In genomic region chr5:160837749-160838593, GRCh38 we compare ENCODE assay signal across 16 cellular contexts. TPM values are rescaled to one million over a fixed set of nuclear protein-coding genes. Genes with fewer than 3 reads are reported as not detected.
A peak's percentile ranks its signal among the peaks of the same experiment; 100 is the strongest.
DNase-seq lines count a peak whose midpoint lies in the region; TF ChIP-seq lines count a peak whose summit lies in the region.
"Had no signal": no experiment of that assay in that cellular context is flagged by ENCODE, and none has a peak within 500 bp of the region (broad histone marks: within the 10 kb centered on the region; RNA-seq: fewer than 3 reads in every experiment).

No MANE protein-coding gene starts in this region.

- H2AFZ ChIP-seq in mesenchymal stem cell (ENCODE audit: low read depth, low read length): no peak overlapping the region
- H2AFZ ChIP-seq: GM23338 had no signal

- DNase-seq in AG10803 (ENCODE audit: low read depth): peak; percentile 51
- DNase-seq in NCI-H524 treated with DMSO at 0.1 percent for 48 hours (lab: John Stamatoyannopoulos, UW): peak; percentile 26
- DNase-seq in epithelial cell of prostate (ENCODE audit: low read depth, low spot score): peak; percentile 83
- no peak for DNase-seq in mesenchymal stem cell
- DNase-seq in pons (ENCODE audit: low spot score): no peak
- no peak for DNase-seq in GM20000 (ENCODE audit: low spot score)
- no peak for DNase-seq in NCI-H2227 (lab: John Stamatoyannopoulos, UW; ENCODE audit: unreplicated experiment)
- no peak for DNase-seq in NCI-H345 treated with DMSO at 0.1 percent for 48 hours (lab: John Stamatoyannopoulos, UW; ENCODE audit: unreplicated experiment)
- DNase-seq: Calu3, DMS79, NCI-H1092 treated with DMSO at 0.1 percent for 48 hours, NCI-H1694, OCI-M1, RPMI8226 had no signal

- H2BK12ac ChIP-seq in mesenchymal stem cell (ENCODE audit: low read length in 2 of 2): no peak overlapping the region

- H3K27ac ChIP-seq in epithelial cell of prostate: peak overlapping the region; percentile 93
- no peak overlapping the region for H3K27ac ChIP-seq in mesenchymal stem cell (ENCODE audit: low read length, poor library complexity, severe bottlenecking)

- no peaks in the 10 kb centered on the region for H3K27me3 ChIP-seq in mesenchymal stem cell (ENCODE audit: control insufficient read depth in 1 of 2, insufficient read depth in 1 of 2, low read length in 2 of 2)

- H4K91ac ChIP-seq in mesenchymal stem cell (ENCODE audit: low read length): no peak overlapping the region

- H2AK5ac ChIP-seq in mesenchymal stem cell (ENCODE audit: low read length, severe bottlenecking): no peak overlapping the region

- H3K36me3 ChIP-seq in mesenchymal stem cell (ENCODE audit: control insufficient read depth in 1 of 2, insufficient read depth in 2 of 2, low read depth in 1 of 2, low read length in 2 of 2): no peaks in the 10 kb centered on the region

- no peak overlapping the region for H2BK5ac ChIP-seq in mesenchymal stem cell (ENCODE audit: low read depth, low read length, poor library complexity, severe bottlenecking)

- no peaks in the 10 kb centered on the region for H3K79me1 ChIP-seq in mesenchymal stem cell (replicated peaks; ENCODE audit: low read length, poor library complexity, severe bottlenecking)

- H4K8ac ChIP-seq in mesenchymal stem cell (ENCODE audit: low read length): no peak overlapping the region

- no peak overlapping the region for H3K4me2 ChIP-seq in mesenchymal stem cell (ENCODE audit: low read length, poor library complexity, severe bottlenecking)
- H3K4me2 ChIP-seq: GM23338 had no signal

- H3K18ac ChIP-seq in mesenchymal stem cell (ENCODE audit: low read depth in 1 of 2, low read length in 2 of 2): no peak overlapping the region

- H3K4me3 ChIP-seq in AG10803 (ENCODE audit: low read length) (no peak overlapping the region), mesenchymal stem cell (ENCODE audit: insufficient read depth in 1 of 2, low read depth in 1 of 2, low read length in 2 of 2) (no peak overlapping the region)
- H3K4me3 ChIP-seq: GM23338, K562 had no signal

- 100% methylated on average over 1 of the region's 3 CpGs for WGBS in mesenchymal stem cell

- no peak overlapping the region for H3K23ac ChIP-seq in mesenchymal stem cell (ENCODE audit: low read length in 2 of 2)

- H3K4ac ChIP-seq in mesenchymal stem cell (ENCODE audit: low read depth in 1 of 2, low read length in 2 of 2): no peak overlapping the region

- peaks cover 4% of the 10 kb centered on the region for H3K9me3 ChIP-seq in mesenchymal stem cell (ENCODE audit: control insufficient read depth, low read length)

- peak overlapping the region; percentile 61 for H3K9ac ChIP-seq in mesenchymal stem cell (ENCODE audit: low read length)

- TF ChIP-seq CTCF in AG10803 (conservative IDR thresholded peaks at IDR 0.05; ENCODE audit: low read length): no peak
- TF ChIP-seq CTCF in GM20000 (IDR thresholded peaks at IDR 0.05; ENCODE audit: extremely low read depth, missing control alignments): no peak

- H3K4me1 ChIP-seq in mesenchymal stem cell (ENCODE audit: control insufficient read depth, insufficient read depth, low read depth, low read length): no peaks in the 10 kb centered on the region

- H3K14ac ChIP-seq in mesenchymal stem cell (ENCODE audit: low read length in 2 of 2): no peak overlapping the region

- H2BK120ac ChIP-seq in mesenchymal stem cell (ENCODE audit: low read depth, low read length): no peak overlapping the region

- no peak overlapping the region for H2BK15ac ChIP-seq in mesenchymal stem cell (ENCODE audit: low read depth, poor library complexity, severe bottlenecking)

RNA-seq across cellular contexts. Expression of gene ATP10B, which starts 14.0 kb away (rescaled TPM):
- polyA plus RNA-seq in mesenchymal stem cell (2013, experiment 1 of 2): not detected
- polyA plus RNA-seq in mesenchymal stem cell (2013, experiment 2 of 2): not detected
- polyA plus RNA-seq: K562 had no signal

Comparison
In these comparisons a context has a peak if more than half of its experiments do, and no peak if none do; other contexts are left out.
1. DNase-seq: peak in AG10803 (single experiment), NCI-H524 treated with DMSO at 0.1 percent for 48 hours (single experiment) and epithelial cell of prostate (single experiment); none in mesenchymal stem cell (single experiment), pons (single experiment), GM20000 (single experiment), NCI-H2227 (single experiment) and NCI-H345 treated with DMSO at 0.1 percent for 48 hours (single experiment).